8 cellular contexts compared by ENCODE assay signal in the genomic region with DNA sequence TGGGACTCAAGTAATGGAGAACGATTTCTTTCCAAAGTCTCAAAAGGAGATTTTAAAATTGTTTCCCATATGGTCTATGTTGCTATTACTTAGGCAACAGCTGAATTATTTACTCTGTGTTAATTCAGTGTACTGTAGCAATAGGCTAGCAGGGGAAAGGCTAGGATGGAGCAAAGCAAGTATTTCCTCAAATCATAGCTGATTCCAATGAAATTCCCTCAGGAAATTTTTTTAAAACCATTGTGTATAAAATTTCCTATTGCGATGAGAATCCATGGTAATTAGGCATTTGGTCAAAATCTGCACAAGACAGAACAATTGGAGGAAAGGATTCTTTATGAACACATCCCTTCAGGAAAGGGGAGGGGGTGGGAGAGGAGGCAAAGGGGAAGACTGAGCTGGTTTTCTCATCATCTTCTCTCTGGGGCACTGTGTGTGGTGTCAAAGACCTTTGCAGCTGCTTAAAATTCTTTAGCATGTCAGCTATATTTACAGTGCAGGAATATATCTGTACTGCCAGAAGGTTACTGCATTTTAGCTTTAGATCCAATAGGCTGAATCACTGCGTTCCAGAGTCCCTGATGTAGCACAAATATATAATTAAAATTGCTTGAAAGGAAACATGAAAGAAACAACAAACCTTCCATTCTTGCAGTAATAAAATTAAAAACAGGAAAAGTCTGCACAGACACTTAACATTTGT.
DNase-seq lines count a peak whose midpoint lies in the region; ATAC-seq and TF ChIP-seq lines count a peak whose summit lies in the region.

No MANE protein-coding gene starts in this region.

- H3K9me3 Mint-ChIP-seq in MCF 10A (ENCODE audit: unreplicated experiment): no peaks in the 10 kb centered on the region

- TF ChIP-seq CTCF in MCF 10A (IDR thresholded peaks at IDR 0.05; ENCODE audit: unreplicated experiment) (no peak), liver (IDR thresholded peaks at IDR 0.05; ENCODE audit: low read depth, low read length, missing input control) (no peak), thyroid gland (IDR thresholded peaks at IDR 0.05) (no peak)

- no peaks in the 10 kb centered on the region for H3K9me3 ChIP-seq in liver (ENCODE audit: control insufficient read depth in 4 of 4, low read length in 3 of 4)
- no peaks in the 10 kb centered on the region for H3K9me3 ChIP-seq in thyroid gland

- H3K9ac ChIP-seq in liver (ENCODE audit: low read depth in 1 of 2, low read length in 2 of 2): peak overlapping the region in 1 of 2 donors; percentile 63

- peaks cover 0 to 26% (median 11%) of the 10 kb centered on the region in 4 donors for H3K4me1 ChIP-seq in liver (ENCODE audit: control insufficient read depth in 4 of 4, insufficient read depth in 4 of 4, low read length in 3 of 4)
- peaks cover 45 to 48% of the 10 kb centered on the region in 2 donors for H3K4me1 ChIP-seq in thyroid gland

- no peak for TF ChIP-seq RAD21 in liver (IDR thresholded peaks at IDR 0.05)

- ATAC-seq in HG02870 (IDR thresholded peaks at IDR 0.05; ENCODE audit: unreplicated experiment) (no peak), GM21360 (IDR thresholded peaks at IDR 0.05; ENCODE audit: unreplicated experiment) (no peak)

- DNase-seq in NCI-H510A treated with DMSO at 0.1 percent for 48 hours (lab: John Stamatoyannopoulos, UW) (peak; percentile 57), NCI-H510A (lab: John Stamatoyannopoulos, UW) (no peak), MCF 10A (ENCODE audit: unreplicated experiment) (no peak), thyroid gland (no peak), ecto neural progenitor cell (ENCODE audit: low spot score) (no peak)

- 46% methylated on average over 3 of the region's 3 CpGs for WGBS in liver
- WGBS in thyroid gland, 2 donors: 36% methylated on average over 3 of the region's 3 CpGs

- H3K27me3 ChIP-seq in liver (ENCODE audit: control insufficient read depth in 4 of 4, insufficient read depth in 4 of 4, low read length in 3 of 4) (no peaks in the 10 kb centered on the region), thyroid gland (no peaks in the 10 kb centered on the region)

- H3K4me3 ChIP-seq in liver (ENCODE audit: low read depth in 1 of 3, low read length in 3 of 3) (peak overlapping the region in 2 of 3 donors; percentile 62 to 75), thyroid gland (replicated peaks in 1 of 3) (no peak overlapping the region)

- POLR2A ChIA-PET in MCF 10A (lab: Yijun Ruan, JAX): interaction anchor here (0.5 to 2.3 kb wide), 22 partner anchors 9 to 1228 kb away, joined by 3 to 10 read pairs (median 3); a partner anchor contains a TSS

- H3K4me3 Mint-ChIP-seq in MCF 10A (ENCODE audit: unreplicated experiment): peak overlapping the region; percentile 76

- H3K27ac ChIP-seq in liver (ENCODE audit: low read depth in 1 of 2, low read length in 2 of 2) (peak overlapping the region; percentile 75 to 88), thyroid gland (peak overlapping the region in 2 of 3 donors; percentile 24 to 67)

- no peak for TF ChIP-seq POLR2A in thyroid gland (IDR thresholded peaks at IDR 0.05)

- peaks cover 49% of the 10 kb centered on the region for H3K4me1 Mint-ChIP-seq in MCF 10A (ENCODE audit: insufficient read depth, unreplicated experiment)

- BruUV-seq in MCF 10A (replicated peaks; lab: Mats Ljungman, UMichigan): no TSS peak

- intact Hi-C loops in MCF 10A (cut with micrococcal nuclease): loop anchor here (2.0 to 10.0 kb wide), 4 partner anchors 92 to 1474 kb away; no protein-coding TSS in a partner anchor
- intact Hi-C loops in thyroid gland (cut with DNase I): no loop called here

- H3K27me3 Mint-ChIP-seq in MCF 10A (ENCODE audit: insufficient read depth, unreplicated experiment): no peaks in the 10 kb centered on the region

- CTCF ChIA-PET in MCF 10A (lab: Yijun Ruan, JAX): interaction anchor here (0.5 to 1.5 kb wide), 4 partner anchors 8 to 1718 kb away, joined by 3 to 5 read pairs (median 4); no protein-coding TSS in a partner anchor

- H3K27ac Mint-ChIP-seq in MCF 10A (ENCODE audit: low read depth, unreplicated experiment): no peak overlapping the region

- peaks cover 31% of the 10 kb centered on the region for H3K36me3 Mint-ChIP-seq in MCF 10A (ENCODE audit: insufficient read depth, unreplicated experiment)

- H3K36me3 ChIP-seq in liver (ENCODE audit: control insufficient read depth in 4 of 4, insufficient read depth in 3 of 4, low read depth in 1 of 4, low read length in 3 of 4): peaks cover 0 to 3% (median 0%) of the 10 kb centered on the region in 4 donors
- H3K36me3 ChIP-seq in thyroid gland: peaks cover 0 to 15% of the 10 kb centered on the region in 2 donors

TF ChIP-seq in liver, 16 proteins besides CTCF, POLR2A, EP300 and RAD21:
- TF ChIP-seq NR2F2 (IDR thresholded peaks at IDR 0.05) (peak; percentile 57), RXRA (IDR thresholded peaks at IDR 0.05) (peak in 1 of 2 donors; percentile 31), YY1 (IDR thresholded peaks at IDR 0.05) (no peak), FOXA1 (IDR thresholded peaks at IDR 0.05) (no peak), HNF4G (IDR thresholded peaks at IDR 0.05) (no peak), JUND (IDR thresholded peaks at IDR 0.05) (no peak), SP1 (IDR thresholded peaks at IDR 0.05) (no peak)
- TF ChIP-seq, protein P1, sequence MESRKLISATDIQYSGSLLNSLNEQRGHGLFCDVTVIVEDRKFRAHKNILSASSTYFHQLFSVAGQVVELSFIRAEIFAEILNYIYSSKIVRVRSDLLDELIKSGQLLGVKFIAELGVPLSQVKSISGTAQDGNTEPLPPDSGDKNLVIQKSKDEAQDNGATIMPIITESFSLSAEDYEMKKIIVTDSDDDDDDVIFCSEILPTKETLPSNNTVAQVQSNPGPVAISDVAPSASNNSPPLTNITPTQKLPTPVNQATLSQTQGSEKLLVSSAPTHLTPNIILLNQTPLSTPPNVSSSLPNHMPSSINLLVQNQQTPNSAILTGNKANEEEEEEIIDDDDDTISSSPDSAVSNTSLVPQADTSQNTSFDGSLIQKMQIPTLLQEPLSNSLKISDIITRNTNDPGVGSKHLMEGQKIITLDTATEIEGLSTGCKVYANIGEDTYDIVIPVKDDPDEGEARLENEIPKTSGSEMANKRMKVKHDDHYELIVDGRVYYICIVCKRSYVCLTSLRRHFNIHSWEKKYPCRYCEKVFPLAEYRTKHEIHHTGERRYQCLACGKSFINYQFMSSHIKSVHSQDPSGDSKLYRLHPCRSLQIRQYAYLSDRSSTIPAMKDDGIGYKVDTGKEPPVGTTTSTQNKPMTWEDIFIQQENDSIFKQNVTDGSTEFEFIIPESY (IDR thresholded peaks at IDR 0.05): no peak

Comparison
In these comparisons a context has a peak if more than half of its experiments do, and no peak if none do; other contexts are left out.
1. H3K4me3 ChIP-seq: peak in liver (2 of 3); none in thyroid gland (0 of 3).